15 cellular contexts compared by ENCODE assay signal in the genomic region with DNA sequence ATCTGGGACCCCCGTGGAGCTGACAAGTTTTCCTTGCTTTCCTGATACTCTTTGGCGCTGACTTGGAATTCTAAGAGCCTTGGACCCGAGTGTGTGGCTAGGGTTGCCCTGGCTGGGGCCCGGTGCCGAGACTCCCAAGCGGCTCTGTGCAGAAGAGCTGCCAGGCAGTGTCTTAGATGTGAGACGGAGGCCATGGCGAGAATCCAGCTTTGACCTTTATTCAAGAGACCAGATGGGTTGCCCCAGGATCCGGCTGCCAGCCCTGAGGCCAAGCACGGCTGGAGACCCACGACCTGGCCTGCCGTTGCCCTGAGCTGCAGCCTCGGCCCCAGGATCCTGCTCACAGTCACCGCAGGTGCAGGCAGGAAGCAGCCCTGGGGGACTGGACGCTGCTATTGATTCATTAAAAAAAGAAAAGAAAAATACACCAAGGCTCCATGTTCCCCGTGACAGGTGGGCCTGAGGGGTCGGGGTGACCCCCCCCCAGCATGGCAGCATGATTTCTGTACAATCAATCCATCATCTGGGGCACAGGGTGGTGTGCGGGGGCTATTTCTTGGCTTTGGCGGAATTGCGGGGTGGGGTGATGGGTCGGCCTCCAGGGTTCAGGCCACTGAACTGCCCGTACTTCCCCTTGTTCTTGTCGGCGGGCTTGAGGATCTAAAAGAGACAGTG. TPM values are rescaled to one million over a fixed set of nuclear protein-coding genes. Genes with fewer than 3 reads are reported as not detected.
DNase-seq lines count a peak whose midpoint lies in the region; ATAC-seq and TF ChIP-seq lines count a peak whose summit lies in the region.
"Had no signal": no experiment of that assay in that cellular context is flagged by ENCODE, and none has a peak within 500 bp of the region (broad histone marks: within the 10 kb centered on the region; RNA-seq: fewer than 3 reads in every experiment).

No MANE protein-coding gene starts in this region.

- H3K27ac Mint-ChIP-seq in activated CD4-positive, alpha-beta T cell treated with anti-CD3 and anti-CD28 coated beads, Interleukin-2, amount 10 ng/mL, durations not matched to agents 7 days and 5 days: peak overlapping the region; percentile 36
- H3K27ac Mint-ChIP-seq in IgD-negative memory B cell (peak overlapping the region in 2 of 3 donors; percentile 40 to 58), neural crest cell (ENCODE audit: unreplicated experiment) (peak overlapping the region; percentile 27)
- peak overlapping the region; percentile 81 for H3K27ac Mint-ChIP-seq in activated naive CD8-positive, alpha-beta T cell treated with anti-CD3 and anti-CD28 coated beads, Interleukin-2, amount 10 ng/mL, durations not matched to agents 7 days and 5 days

- peaks cover 46% of the 10 kb centered on the region for H3K36me3 Mint-ChIP-seq in activated CD4-positive, alpha-beta T cell treated with anti-CD3 and anti-CD28 coated beads, Interleukin-2, amount 10 ng/mL, durations not matched to agents 7 days and 5 days (ENCODE audit: low read depth)
- H3K36me3 Mint-ChIP-seq in IgD-negative memory B cell: no peaks in the 10 kb centered on the region
- peaks cover 29% of the 10 kb centered on the region for H3K36me3 Mint-ChIP-seq in activated naive CD8-positive, alpha-beta T cell treated with anti-CD3 and anti-CD28 coated beads, Interleukin-2, amount 10 ng/mL, durations not matched to agents 7 days and 5 days
- no peaks in the 10 kb centered on the region for H3K36me3 Mint-ChIP-seq in neural crest cell (ENCODE audit: low read depth)

- H3K4me3 Mint-ChIP-seq in activated CD4-positive, alpha-beta T cell treated with anti-CD3 and anti-CD28 coated beads, Interleukin-2, amount 10 ng/mL, durations not matched to agents 7 days and 5 days: no peak overlapping the region
- H3K4me3 Mint-ChIP-seq in IgD-negative memory B cell: peak overlapping the region in 2 of 4 donors; percentile 34 to 81
- peak overlapping the region; percentile 80 for H3K4me3 Mint-ChIP-seq in activated naive CD8-positive, alpha-beta T cell treated with anti-CD3 and anti-CD28 coated beads, Interleukin-2, amount 10 ng/mL, durations not matched to agents 7 days and 5 days
- H3K4me3 Mint-ChIP-seq in neural crest cell: peak overlapping the region; percentile 76

- H3K27me3 Mint-ChIP-seq in activated CD4-positive, alpha-beta T cell treated with anti-CD3 and anti-CD28 coated beads, Interleukin-2, amount 10 ng/mL, durations not matched to agents 7 days and 5 days: no peaks in the 10 kb centered on the region
- no peaks in the 10 kb centered on the region for H3K27me3 Mint-ChIP-seq in IgD-negative memory B cell
- no peaks in the 10 kb centered on the region for H3K27me3 Mint-ChIP-seq in activated naive CD8-positive, alpha-beta T cell treated with anti-CD3 and anti-CD28 coated beads, Interleukin-2, amount 10 ng/mL, durations not matched to agents 7 days and 5 days
- no peaks in the 10 kb centered on the region for H3K27me3 Mint-ChIP-seq in neural crest cell (ENCODE audit: low read depth)

- POLR2A ChIA-PET in activated CD4-positive, alpha-beta T cell treated with anti-CD3 and anti-CD28 coated beads, Interleukin-2, amount 10 ng/mL, durations not matched to agents 7 days and 5 days (lab: Charles Lee): no interaction called here
- POLR2A ChIA-PET in activated naive CD8-positive, alpha-beta T cell treated with anti-CD3 and anti-CD28 coated beads, Interleukin-2, amount 10 ng/mL, durations not matched to agents 7 days and 5 days (lab: Charles Lee): interaction anchor here (0.8 to 12.5 kb wide), 4 partner anchors 10 to 45 kb away, joined by 3 to 491 read pairs (median 24); a partner anchor contains a TSS

- CTCF ChIA-PET in activated CD4-positive, alpha-beta T cell treated with anti-CD3 and anti-CD28 coated beads, Interleukin-2, amount 10 ng/mL, durations not matched to agents 7 days and 5 days (lab: Charles Lee): interaction anchor here (1.0 to 38.4 kb wide), 5 partner anchors 9 to 35 kb away, joined by 3 to 841 read pairs (median 3); a partner anchor contains a TSS

- in situ Hi-C loops in GM13976 (cut with MboI; ENCODE audit: low sequenced_read_pairs, unreplicated experiment): no loop called here

- no peak for ATAC-seq in activated naive CD8-positive, alpha-beta T cell treated with anti-CD3 and anti-CD28 coated beads, Interleukin-2, amount 10 ng/mL, durations not matched to agents 7 days and 5 days (ENCODE audit: low read depth)
- no peak for ATAC-seq in esophagus mucosa
- ATAC-seq: heart left ventricle, mucosa of descending colon had no signal

- H3K9me3 Mint-ChIP-seq in activated CD4-positive, alpha-beta T cell treated with anti-CD3 and anti-CD28 coated beads, Interleukin-2, amount 10 ng/mL, durations not matched to agents 7 days and 5 days: no peaks in the 10 kb centered on the region
- H3K9me3 Mint-ChIP-seq in IgD-negative memory B cell (no peaks in the 10 kb centered on the region), neural crest cell (no peaks in the 10 kb centered on the region)
- no peaks in the 10 kb centered on the region for H3K9me3 Mint-ChIP-seq in activated naive CD8-positive, alpha-beta T cell treated with anti-CD3 and anti-CD28 coated beads, Interleukin-2, amount 10 ng/mL, durations not matched to agents 7 days and 5 days

- no peak for DNase-seq in activated CD4-positive, alpha-beta T cell treated with anti-CD3 and anti-CD28 coated beads, Interleukin-2, amount 10 ng/mL, durations not matched to agents 7 days and 5 days
- DNase-seq in activated CD4-positive, alpha-beta T cell treated with anti-CD3 and anti-CD28 coated beads, Interleukin-2, amount 50 U/mL, for 4 hours: no peak
- no peak for DNase-seq in activated naive CD8-positive, alpha-beta T cell treated with anti-CD3 and anti-CD28 coated beads, Interleukin-2, amount 10 ng/mL, durations not matched to agents 7 days and 5 days
- DNase-seq in neural crest cell (ENCODE audit: low read depth, low spot score) (no peak), GM13976 (ENCODE audit: low spot score) (no peak), iPS-NIHi7 (ENCODE audit: extremely low spot score) (no peak)
- DNase-seq: MG63; NCI-H2029; NCI-H524 treated with DMSO at 0.1 percent for 48 hours; SK-N-SH; stimulated activated CD4-positive, alpha-beta T cell treated with anti-CD3 and anti-CD28 coated beads, Interleukin-12 subunit alpha, Interleukin-12 subunit beta, amount 100 ng/mL, for 4 hours had no signal

- H3K4me1 Mint-ChIP-seq in activated CD4-positive, alpha-beta T cell treated with anti-CD3 and anti-CD28 coated beads, Interleukin-2, amount 10 ng/mL, durations not matched to agents 7 days and 5 days: peaks cover 56% of the 10 kb centered on the region
- H3K4me1 Mint-ChIP-seq in IgD-negative memory B cell (peaks cover 11 to 20% (median 17%) of the 10 kb centered on the region in 3 donors), neural crest cell (peaks cover 19% of the 10 kb centered on the region)
- peaks cover 35% of the 10 kb centered on the region for H3K4me1 Mint-ChIP-seq in activated naive CD8-positive, alpha-beta T cell treated with anti-CD3 and anti-CD28 coated beads, Interleukin-2, amount 10 ng/mL, durations not matched to agents 7 days and 5 days

- TF ChIP-seq CTCF in neural crest cell (conservative IDR thresholded peaks at IDR 0.05) (no peak), GM13976 (IDR thresholded peaks at IDR 0.05; ENCODE audit: borderline replicate concordance, control extremely low read depth, extremely low read depth, insufficient read depth, missing control alignments) (no peak)

RNA-seq across cellular contexts. Expression of a gene that starts 3.5 kb away (rescaled TPM):
- 100 to 1,000 TPM; 301 to 331 TPM for total RNA-seq in activated CD4-positive, alpha-beta T cell treated with anti-CD3 and anti-CD28 coated beads, Interleukin-2, amount 10 ng/mL, durations not matched to agents 7 days and 5 days
- 546 TPM for polyA plus RNA-seq in IgD-negative memory B cell
- 100 to 1,000 TPM; 290 to 311 TPM for total RNA-seq in activated naive CD8-positive, alpha-beta T cell treated with anti-CD3 and anti-CD28 coated beads, Interleukin-2, amount 10 ng/mL, durations not matched to agents 7 days and 5 days
- total RNA-seq in neural crest cell: 222 and 223 TPM in 2 replicates
- total RNA-seq in esophagus mucosa: 188 TPM

RNA-seq across cellular contexts. Expression of a gene that starts 5.8 kb away (rescaled TPM):
- total RNA-seq in activated CD4-positive, alpha-beta T cell treated with anti-CD3 and anti-CD28 coated beads, Interleukin-2, amount 10 ng/mL, durations not matched to agents 7 days and 5 days: 100 to 1,000 TPM; 256 to 323 TPM
- 341 TPM for polyA plus RNA-seq in IgD-negative memory B cell
- 100 to 1,000 TPM; 359 to 367 TPM for total RNA-seq in activated naive CD8-positive, alpha-beta T cell treated with anti-CD3 and anti-CD28 coated beads, Interleukin-2, amount 10 ng/mL, durations not matched to agents 7 days and 5 days
- 0.66 and 1.8 TPM in 2 replicates for total RNA-seq in neural crest cell
- 1.5 TPM for total RNA-seq in esophagus mucosa

RNA-seq across cellular contexts. Expression of a gene that starts 6.3 kb away (rescaled TPM):
- total RNA-seq in activated CD4-positive, alpha-beta T cell treated with anti-CD3 and anti-CD28 coated beads, Interleukin-2, amount 10 ng/mL, durations not matched to agents 7 days and 5 days: 10 to 100 TPM; 49.3 to 53.7 TPM
- 12.0 TPM for polyA plus RNA-seq in IgD-negative memory B cell
- 10 to 100 TPM; 65.3 to 67.1 TPM for total RNA-seq in activated naive CD8-positive, alpha-beta T cell treated with anti-CD3 and anti-CD28 coated beads, Interleukin-2, amount 10 ng/mL, durations not matched to agents 7 days and 5 days
- total RNA-seq in neural crest cell (46.1 and 49.4 TPM in 2 replicates), esophagus mucosa (15.3 TPM)

RNA-seq across cellular contexts. Expression of a gene that starts 17.4 kb away (rescaled TPM):
- 1 to 10 TPM; 1.2 to 1.9 TPM for total RNA-seq in activated CD4-positive, alpha-beta T cell treated with anti-CD3 and anti-CD28 coated beads, Interleukin-2, amount 10 ng/mL, durations not matched to agents 7 days and 5 days
- 2.4 TPM for polyA plus RNA-seq in IgD-negative memory B cell
- total RNA-seq in activated naive CD8-positive, alpha-beta T cell treated with anti-CD3 and anti-CD28 coated beads, Interleukin-2, amount 10 ng/mL, durations not matched to agents 7 days and 5 days: 1 to 10 TPM; 5.5 to 5.6 TPM
- total RNA-seq in neural crest cell (0.07 and 0.12 TPM in 2 replicates), esophagus mucosa (0.20 TPM)

RNA-seq across cellular contexts. Expression of a gene that starts 24.7 kb away (rescaled TPM):
- total RNA-seq in activated CD4-positive, alpha-beta T cell treated with anti-CD3 and anti-CD28 coated beads, Interleukin-2, amount 10 ng/mL, durations not matched to agents 7 days and 5 days: under 1 TPM; 0.10 to 0.17 TPM
- polyA plus RNA-seq in IgD-negative memory B cell: 5.1 TPM
- total RNA-seq in activated naive CD8-positive, alpha-beta T cell treated with anti-CD3 and anti-CD28 coated beads, Interleukin-2, amount 10 ng/mL, durations not matched to agents 7 days and 5 days: 1 to 10 TPM; 4.3 to 4.7 TPM
- total RNA-seq in neural crest cell (0.41 and 0.68 TPM in 2 replicates), esophagus mucosa (1.6 TPM)

Comparison
In these comparisons a context has a peak if more than half of its experiments do, and no peak if none do; other contexts are left out.
1. H3K27ac Mint-ChIP-seq: peak in every context shown above with its lines; median percentile 81 in activated naive CD8-positive, alpha-beta T cell treated with anti-CD3 and anti-CD28 coated beads, Interleukin-2, amount 10 ng/mL, durations not matched to agents 7 days and 5 days; 49 in IgD-negative memory B cell; 36 in activated CD4-positive, alpha-beta T cell treated with anti-CD3 and anti-CD28 coated beads, Interleukin-2, amount 10 ng/mL, durations not matched to agents 7 days and 5 days; 27 in neural crest cell.
2. RNA of a gene that starts 5.8 kb away (total RNA-seq): 359 to 367 TPM in activated naive CD8-positive, alpha-beta T cell treated with anti-CD3 and anti-CD28 coated beads, Interleukin-2, amount 10 ng/mL, durations not matched to agents 7 days and 5 days and 256 to 323 TPM in activated CD4-positive, alpha-beta T cell treated with anti-CD3 and anti-CD28 coated beads, Interleukin-2, amount 10 ng/mL, durations not matched to agents 7 days and 5 days; 0.66 to 1.8 TPM in neural crest cell and 1.5 TPM in esophagus mucosa (single experiment); every median in the first group is over 10 times any median in the second.